ENCODE assay signal across 9 cellular contexts in the genomic region with DNA sequence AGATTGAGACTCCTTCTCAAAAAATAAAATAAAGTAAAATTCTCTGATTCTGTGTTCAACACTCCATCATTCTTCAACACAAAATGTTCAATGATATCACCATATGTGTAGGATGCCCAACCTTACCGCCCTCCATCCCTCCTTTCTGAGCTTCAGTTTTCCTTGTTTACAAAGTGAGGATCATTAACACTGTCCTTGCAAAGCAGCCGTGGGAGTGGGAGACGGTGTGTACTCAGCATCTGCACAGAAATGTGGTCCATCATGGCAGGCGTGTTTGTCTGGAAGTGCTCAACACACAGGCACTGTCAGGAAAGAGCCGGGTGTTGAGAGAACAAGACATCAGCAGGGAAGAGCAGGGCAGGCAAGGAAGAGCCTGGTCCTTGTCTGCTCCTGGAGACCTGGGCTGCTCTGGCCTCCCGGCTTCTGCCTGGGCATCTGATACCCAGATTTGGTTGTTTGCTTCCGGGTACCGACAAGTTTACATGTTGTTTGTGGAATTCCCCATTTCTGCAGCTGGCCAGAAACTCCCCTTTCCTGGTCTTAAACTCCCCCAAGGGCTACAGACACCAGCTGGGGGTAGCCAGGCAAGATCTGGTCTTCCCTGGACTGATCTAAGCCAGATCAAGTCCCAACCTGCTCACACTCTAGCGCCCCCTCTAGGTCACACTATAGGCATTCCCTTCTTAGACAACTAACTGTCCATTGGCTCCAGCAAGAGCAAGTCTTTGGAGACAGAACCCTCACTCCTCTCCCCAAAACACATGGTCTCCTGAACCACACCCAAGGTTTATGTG. TPM values are rescaled to one million over a fixed set of nuclear protein-coding genes. Genes with fewer than 3 reads are reported as not detected.
DNase-seq lines count a peak whose midpoint lies in the region; ATAC-seq lines count a peak whose summit lies in the region.
"Had no signal": no experiment of that assay in that cellular context is flagged by ENCODE, and none has a peak within 500 bp of the region (broad histone marks: within the 10 kb centered on the region; RNA-seq: fewer than 3 reads in every experiment).

No MANE protein-coding gene starts in this region.

- DNase-seq in COLO668 (lab: John Stamatoyannopoulos, UW; ENCODE audit: unreplicated experiment) (peak; percentile 19), GM19238 (ENCODE audit: insufficient read length, low spot score) (peak; percentile 13), SK-N-DZ (ENCODE audit: low spot score) (peak; percentile 29), iPS-NIHi11 (ENCODE audit: low spot score) (peak; percentile 80), HK-2 (ENCODE audit: unreplicated experiment) (no peak), activated T-cell treated with anti-CD3 and anti-CD28 coated beads for 4 hours (no peak)
- no peak for DNase-seq in effector CD8-positive, alpha-beta T cell (lab: John Stamatoyannopoulos, UW)
- DNase-seq: activated CD8-positive, alpha-beta memory T cell treated with anti-CD3 and anti-CD28 coated beads, Interleukin-2, amount 50 U/mL, for 4 hours had no signal

- ATAC-seq in GM18861 (IDR thresholded peaks at IDR 0.05; ENCODE audit: unreplicated experiment) = no peak

RNA-seq across cellular contexts. Expression of a gene that starts 26.7 kb away (rescaled TPM):
- 6.0 and 7.7 TPM in 2 replicates for polyA plus RNA-seq in SK-N-DZ (2014; cell fraction: cytosol; rRNA removed)
- 3.3 and 7.7 TPM in 2 replicates for polyA plus RNA-seq in SK-N-DZ (2014; cell fraction: nucleus; rRNA removed)

Comparison
In these comparisons a context has a peak if more than half of its experiments do, and no peak if none do; other contexts are left out.
1. DNase-seq: peak in COLO668 (single experiment), GM19238 (single experiment), SK-N-DZ (single experiment) and iPS-NIHi11 (single experiment); none in HK-2 (single experiment), effector CD8-positive, alpha-beta T cell (single experiment) and activated T-cell treated with anti-CD3 and anti-CD28 coated beads for 4 hours (single experiment).